ENCODE assay signal across 11 cellular contexts in genomic region chr16:10776280-10776679, GRCh38. TPM values are rescaled to one million over a fixed set of nuclear protein-coding genes. Genes with fewer than 3 reads are reported as not detected.
A peak's percentile ranks its signal among the peaks of the same experiment; 100 is the strongest.
DNase-seq lines count a peak whose midpoint lies in the region; ATAC-seq lines count a peak whose summit lies in the region.
"Had no signal": no experiment of that assay in that cellular context is flagged by ENCODE, and none has a peak within 500 bp of the region (broad histone marks: within the 10 kb centered on the region; RNA-seq: fewer than 3 reads in every experiment).

No MANE protein-coding gene starts in this region.

- H3K27ac Mint-ChIP-seq in activated T-helper 1 cell treated with anti-CD3 and anti-CD28 coated beads, Interleukin-12 subunit alpha, Interleukin-12 subunit beta, Interleukin-2, Interleukin-4 antibody, amounts not matched to agents 30 ng/mL and 10 ng/mL and 1 ng/mL, durations not matched to agents 14 hours and 24 hours and 36 hours, result no peak overlapping the region

- peaks cover 5% of the 10 kb centered on the region for H3K4me1 Mint-ChIP-seq in activated T-helper 1 cell treated with anti-CD3 and anti-CD28 coated beads, Interleukin-12 subunit alpha, Interleukin-12 subunit beta, Interleukin-2, Interleukin-4 antibody, amounts not matched to agents 30 ng/mL and 10 ng/mL and 1 ng/mL, durations not matched to agents 14 hours and 24 hours and 36 hours (ENCODE audit: low read depth)

- peaks cover 34% of the 10 kb centered on the region for H3K27me3 Mint-ChIP-seq in activated T-helper 1 cell treated with anti-CD3 and anti-CD28 coated beads, Interleukin-12 subunit alpha, Interleukin-12 subunit beta, Interleukin-2, Interleukin-4 antibody, amounts not matched to agents 30 ng/mL and 10 ng/mL and 1 ng/mL, durations not matched to agents 14 hours and 24 hours and 36 hours (ENCODE audit: insufficient read depth)

- ATAC-seq in GM18502 (IDR thresholded peaks at IDR 0.05; ENCODE audit: poor library complexity, unreplicated experiment) (peak; percentile 81), GM19438 (IDR thresholded peaks at IDR 0.05; ENCODE audit: low read depth, unreplicated experiment) (peak; percentile 75), HG03060 (IDR thresholded peaks at IDR 0.05; ENCODE audit: low read depth, unreplicated experiment) (peak; percentile 72)

- intact Hi-C loops in activated T-helper 1 cell treated with anti-CD3 and anti-CD28 coated beads, Interleukin-12 subunit alpha, Interleukin-12 subunit beta, Interleukin-2, Interleukin-4 antibody, amounts not matched to agents 30 ng/mL and 10 ng/mL and 1 ng/mL, durations not matched to agents 14 hours and 24 hours and 36 hours (cut with micrococcal nuclease), result no loop called here

- H3K36me3 Mint-ChIP-seq in activated T-helper 1 cell treated with anti-CD3 and anti-CD28 coated beads, Interleukin-12 subunit alpha, Interleukin-12 subunit beta, Interleukin-2, Interleukin-4 antibody, amounts not matched to agents 30 ng/mL and 10 ng/mL and 1 ng/mL, durations not matched to agents 14 hours and 24 hours and 36 hours (ENCODE audit: low read depth), result no peaks in the 10 kb centered on the region

- no peaks in the 10 kb centered on the region for H3K9me3 Mint-ChIP-seq in activated T-helper 1 cell treated with anti-CD3 and anti-CD28 coated beads, Interleukin-12 subunit alpha, Interleukin-12 subunit beta, Interleukin-2, Interleukin-4 antibody, amounts not matched to agents 30 ng/mL and 10 ng/mL and 1 ng/mL, durations not matched to agents 14 hours and 24 hours and 36 hours

- DNase-seq in activated T-helper 1 cell treated with anti-CD3 and anti-CD28 coated beads, Interleukin-12 subunit alpha, Interleukin-12 subunit beta, Interleukin-2, Interleukin-4 antibody, amounts not matched to agents 30 ng/mL and 10 ng/mL and 1 ng/mL, durations not matched to agents 14 hours and 24 hours and 36 hours (ENCODE audit: low spot score), result peak; percentile 6
- DNase-seq in ACHN, result no peak
- no peak for DNase-seq in occipital lobe (lab: John Stamatoyannopoulos, UW)
- DNase-seq in NCI-H1436 (lab: John Stamatoyannopoulos, UW), result no peak
- no peak for DNase-seq in epidermal melanocyte (ENCODE audit: insufficient read length, low spot score)
- DNase-seq: activated T-cell treated with anti-CD3 and anti-CD28 coated beads, Interleukin-2, amount 50 U/mL, for 48 hours; EL had no signal

- no peak overlapping the region for H3K4me3 Mint-ChIP-seq in activated T-helper 1 cell treated with anti-CD3 and anti-CD28 coated beads, Interleukin-12 subunit alpha, Interleukin-12 subunit beta, Interleukin-2, Interleukin-4 antibody, amounts not matched to agents 30 ng/mL and 10 ng/mL and 1 ng/mL, durations not matched to agents 14 hours and 24 hours and 36 hours

- in situ Hi-C loops in ACHN (cut with HindIII; ENCODE audit: low pct_ligation_motif_present, low pct_unique_long_range_greater_than_20kb, low sequenced_read_pairs), result no loop called here

RNA-seq across cellular contexts. Expression of gene NUBP1, which starts 32.6 kb away (rescaled TPM):
- total RNA-seq in activated T-helper 1 cell treated with anti-CD3 and anti-CD28 coated beads, Interleukin-12 subunit alpha, Interleukin-12 subunit beta, Interleukin-2, Interleukin-4 antibody, amounts not matched to agents 30 ng/mL and 10 ng/mL and 1 ng/mL, durations not matched to agents 14 hours and 24 hours and 36 hours, result 39.8 and 42.4 TPM in 2 replicates
- 12.3 TPM for total RNA-seq in occipital lobe

RNA-seq across cellular contexts. Expression of gene TVP23A, which starts 42.3 kb away (rescaled TPM):
- total RNA-seq in activated T-helper 1 cell treated with anti-CD3 and anti-CD28 coated beads, Interleukin-12 subunit alpha, Interleukin-12 subunit beta, Interleukin-2, Interleukin-4 antibody, amounts not matched to agents 30 ng/mL and 10 ng/mL and 1 ng/mL, durations not matched to agents 14 hours and 24 hours and 36 hours, result not detected in 2 replicates
- total RNA-seq in occipital lobe, result 15.1 TPM
- total RNA-seq: dermis microvascular lymphatic vessel endothelial cell had no signal

Comparison
In these comparisons a context has a peak if more than half of its experiments do, and no peak if none do; other contexts are left out.
1. RNA of gene TVP23A, which starts 42.3 kb away (total RNA-seq): 15.1 TPM in occipital lobe (single experiment); not detected in activated T-helper 1 cell treated with anti-CD3 and anti-CD28 coated beads, Interleukin-12 subunit alpha, Interleukin-12 subunit beta, Interleukin-2, Interleukin-4 antibody, amounts not matched to agents 30 ng/mL and 10 ng/mL and 1 ng/mL, durations not matched to agents 14 hours and 24 hours and 36 hours; every median in the first group is over 10 times any median in the second.
2. Peak in every context shown above with its lines, with median percentiles within 50 percentile points of each other: ATAC-seq.